Comparison of ENCODE assay signal across 10 cellular contexts in genomic region chr10:80924063-80924952, GRCh38.
A peak's percentile ranks its signal among the peaks of the same experiment; 100 is the strongest.
DNase-seq lines count a peak whose midpoint lies in the region; ATAC-seq and TF ChIP-seq lines count a peak whose summit lies in the region.
"Had no signal": no experiment of that assay in that cellular context is flagged by ENCODE, and none has a peak within 500 bp of the region (broad histone marks: within the 10 kb centered on the region; RNA-seq: fewer than 3 reads in every experiment).

No MANE protein-coding gene starts in this region.

- H3K4me1 Mint-ChIP-seq in nephron progenitor cell = peaks cover 3% of the 10 kb centered on the region
- H3K4me1 Mint-ChIP-seq: IgD-negative memory B cell, memory B cell had no signal

- peaks cover 13% of the 10 kb centered on the region for H3K36me3 Mint-ChIP-seq in nephron progenitor cell (ENCODE audit: low read depth)
- H3K36me3 Mint-ChIP-seq: memory B cell had no signal

- no peak overlapping the region for H2AFZ ChIP-seq in PC-9

- H3F3A ChIP-seq in PC-9 (ENCODE audit: insufficient read depth, low read depth) = no peaks in the 10 kb centered on the region

- ATAC-seq in HG02981 (IDR thresholded peaks at IDR 0.05; ENCODE audit: unreplicated experiment) (peak; percentile 57), HG03460 (IDR thresholded peaks at IDR 0.05; ENCODE audit: unreplicated experiment) (no peak)

- H3K4me3 Mint-ChIP-seq in nephron progenitor cell = no peak overlapping the region
- H3K4me3 Mint-ChIP-seq: IgD-negative memory B cell, memory B cell had no signal

- H3K9me2 ChIP-seq in PC-9 (ENCODE audit: insufficient read depth) = no peaks in the 10 kb centered on the region

- peaks cover 15% of the 10 kb centered on the region for H3K9me3 Mint-ChIP-seq in nephron progenitor cell

- H4K20me1 ChIP-seq in PC-9 (ENCODE audit: insufficient read depth) = no peaks in the 10 kb centered on the region

- CTCF ChIA-PET in PC-9 (lab: Charles Lee) = interaction anchor here (1.0 kb wide), 1 partner anchor 546 kb away, joined by 3 read pairs; no protein-coding TSS in a partner anchor

- no peak overlapping the region for H3K27ac Mint-ChIP-seq in nephron progenitor cell
- H3K27ac Mint-ChIP-seq: IgD-negative memory B cell, memory B cell had no signal

- BruUV-seq in PC-9 (replicated peaks; lab: Mats Ljungman, UMichigan) = no TSS peak

- no peaks in the 10 kb centered on the region for H3K9me3 ChIP-seq in PC-9 (ENCODE audit: insufficient read depth, low read depth)

- H3K4me3 ChIP-seq in AG09309 (ENCODE audit: control insufficient read depth, low read depth, low read length) = no peak overlapping the region
- H3K4me3 ChIP-seq in GM12865 (ENCODE audit: low read depth, low read length) = no peak overlapping the region
- no peak overlapping the region for H3K4me3 ChIP-seq in PC-9
- no peak overlapping the region for H3K4me3 ChIP-seq in epithelial cell of esophagus (ENCODE audit: low read length)

- intact Hi-C loops in PC-9 (cut with micrococcal nuclease; ENCODE audit: unreplicated experiment) = loop anchor here (1.0 to 10.0 kb wide), 4 partner anchors 225 to 541 kb away; partner anchors contain the start of gene SH2D4B

- H3K27me3 ChIP-seq in PC-9 (ENCODE audit: insufficient read depth, low read depth) = no peaks in the 10 kb centered on the region

- no peaks in the 10 kb centered on the region for H3K79me2 ChIP-seq in PC-9 (ENCODE audit: low read depth)

- POLR2A ChIA-PET in PC-9 (lab: Charles Lee; ENCODE audit: unreplicated experiment) = no interaction called here

- H3K4me1 ChIP-seq in PC-9 (replicated peaks; ENCODE audit: insufficient read depth) = no peaks in the 10 kb centered on the region

- DNase-seq in AG09309 (ENCODE audit: low read depth) (no peak), GM12865 (ENCODE audit: low read depth) (peak; percentile 58), PC-9 (peak in 1 of 2 experiments; percentile 34), epithelial cell of esophagus (ENCODE audit: low read depth) (peak; percentile 55), nephron progenitor cell (peak; percentile 66), mesenteric fat pad (ENCODE audit: low spot score) (no peak)

- no peak overlapping the region for H3K4me2 ChIP-seq in PC-9

- no peak overlapping the region for H3K27ac ChIP-seq in PC-9

- H3K36me3 ChIP-seq in PC-9 (ENCODE audit: low read depth) = no peaks in the 10 kb centered on the region

- no peaks in the 10 kb centered on the region for H3K27me3 Mint-ChIP-seq in nephron progenitor cell (ENCODE audit: low read depth, poor library complexity)

- TF ChIP-seq CTCF in AG09309 (IDR thresholded peaks at IDR 0.05; ENCODE audit: control insufficient read depth, insufficient read depth, low read depth, low read length, missing control alignments) = peak; percentile 37
- peak; percentile 65 for TF ChIP-seq CTCF in GM12865 (IDR thresholded peaks at IDR 0.05; ENCODE audit: insufficient read depth, low read depth, low read length, missing control alignments)
- peak; percentile 85 for TF ChIP-seq CTCF in PC-9 (conservative IDR thresholded peaks at IDR 0.05)
- peak; percentile 74 for TF ChIP-seq CTCF in epithelial cell of esophagus (IDR thresholded peaks at IDR 0.05; ENCODE audit: insufficient read depth, low read depth, low read length, missing control alignments)
- peak; percentile 67 for TF ChIP-seq CTCF in nephron progenitor cell (IDR thresholded peaks at IDR 0.05)

Comparison
In these comparisons a context has a peak if more than half of its experiments do, and no peak if none do; other contexts are left out.
1. DNase-seq: peak in GM12865 (single experiment), epithelial cell of esophagus (single experiment) and nephron progenitor cell (single experiment); none in AG09309 (single experiment) and mesenteric fat pad (single experiment).
2. Peak in every context shown above with its lines, with median percentiles within 50 percentile points of each other: CTCF ChIP-seq.